In the genomic region with DNA sequence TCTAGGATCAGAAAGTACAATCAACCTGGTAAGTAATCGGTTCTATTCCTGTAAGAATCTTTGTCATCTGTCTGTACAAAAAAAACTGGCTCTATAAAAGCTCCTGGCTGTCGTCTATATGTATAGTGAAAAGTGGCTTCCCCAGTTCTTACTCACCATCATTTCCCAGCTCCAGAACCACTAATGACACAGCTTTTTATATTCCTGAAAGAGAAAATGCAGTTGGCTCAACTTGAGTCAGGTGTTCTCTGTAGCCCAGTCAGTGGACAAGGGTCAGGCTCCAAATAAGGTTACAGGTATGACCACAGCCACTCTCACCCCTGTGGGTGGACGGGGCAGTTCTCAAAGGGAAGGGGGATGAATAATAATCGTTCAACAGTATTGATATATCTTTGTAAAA, we compare ENCODE assay signal across 15 cellular contexts.
"Had no signal": no experiment of that assay in that cellular context is flagged by ENCODE, and none has a peak within 500 bp of the region (broad histone marks: within the 10 kb centered on the region; RNA-seq: fewer than 3 reads in every experiment).

No MANE protein-coding gene starts in this region.

- H3K4me3 ChIP-seq: body of pancreas, lung, psoas muscle, thyroid gland, uterus had no signal

- H3K27ac ChIP-seq: body of pancreas, psoas muscle, thyroid gland, uterus had no signal

- H3K4me1 ChIP-seq: body of pancreas, psoas muscle, thyroid gland, uterus had no signal

- ATAC-seq: body of pancreas, left cardiac atrium, sciatic nerve, T-helper 17 cell had no signal

- H3K27me3 ChIP-seq: body of pancreas, thyroid gland, uterus had no signal

- DNase-seq: activated B cell treated with CpG ODN at 0.5 μM for 24 hours; activated CD4-positive, alpha-beta T cell treated with anti-CD3 and anti-CD28 coated beads, Interleukin-2, amount 10 ng/mL, durations not matched to agents 7 days and 5 days; activated CD8-positive, alpha-beta memory T cell treated with anti-CD3 and anti-CD28 coated beads for 24 hours; activated naive CD4-positive, alpha-beta T cell treated with anti-CD3 and anti-CD28 coated beads for 36 hours; body of pancreas; effector memory CD4-positive, alpha-beta T cell; hypothalamus; left cardiac atrium; psoas muscle; stimulated activated CD4-positive, alpha-beta T cell treated with anti-CD3 and anti-CD28 coated beads, Interleukin-4, amount 100 ng/mL, for 24 hours; T-helper 17 cell; thyroid gland; uterus had no signal

- H3K36me3 ChIP-seq: uterus had no signal

- H3K9me3 ChIP-seq: body of pancreas, psoas muscle, thyroid gland, uterus had no signal
